12 cellular contexts compared by ENCODE assay signal in genomic region chr21:25462517-25462971, GRCh38.
DNase-seq lines count a peak whose midpoint lies in the region; ATAC-seq and TF ChIP-seq lines count a peak whose summit lies in the region.
"Had no signal": no experiment of that assay in that cellular context is flagged by ENCODE, and none has a peak within 500 bp of the region (broad histone marks: within the 10 kb centered on the region; RNA-seq: fewer than 3 reads in every experiment).

No MANE protein-coding gene starts in this region.

- no peak overlapping the region for H2AFZ ChIP-seq in trophoblast cell (ENCODE audit: insufficient read depth, low read length, poor library complexity)
- H2AFZ ChIP-seq in hepatocyte, result no peak overlapping the region

- DNase-seq in activated T-cell treated with anti-CD3 and anti-CD28 coated beads, Interleukin-2, amount 50 U/mL, for 4 hours, result no peak
- no peak for DNase-seq in activated T-cell treated with anti-CD3 and anti-CD28 coated beads, Interleukin-2, amount 50 U/mL, for 1 hour
- DNase-seq in naive B cell, result no peak
- no peak for DNase-seq in trophoblast cell
- no peak for DNase-seq in left lung
- no peak for DNase-seq in hepatocyte (ENCODE audit: low spot score)
- DNase-seq: lower lobe of right lung, NCI-H2107, SHP77 had no signal

- no peaks in the 10 kb centered on the region for H3K79me1 ChIP-seq in trophoblast cell (ENCODE audit: low read length)

- H3K4me1 ChIP-seq in trophoblast cell (ENCODE audit: control insufficient read depth in 1 of 2, insufficient read depth in 2 of 2, low read length in 2 of 2) (no peaks in the 10 kb centered on the region), left lung (peaks cover 4 to 9% of the 10 kb centered on the region in 2 donors), hepatocyte (ENCODE audit: insufficient read depth) (no peaks in the 10 kb centered on the region)
- H3K4me1 ChIP-seq: lower lobe of right lung had no signal

- H3K27me3 ChIP-seq in trophoblast cell (ENCODE audit: insufficient read depth, low read length) (no peaks in the 10 kb centered on the region), left lung (no peaks in the 10 kb centered on the region), hepatocyte (no peaks in the 10 kb centered on the region)
- H3K27me3 ChIP-seq: cardiac muscle cell had no signal

- H3K4ac ChIP-seq in trophoblast cell (ENCODE audit: low read depth, low read length), result no peak overlapping the region

- no peak overlapping the region for H3K4me3 ChIP-seq in trophoblast cell (ENCODE audit: low read depth, low read length)
- no peak overlapping the region for H3K4me3 ChIP-seq in left lung
- H3K4me3 ChIP-seq in hepatocyte, result no peak overlapping the region
- H3K4me3 ChIP-seq: cardiac muscle cell, lower lobe of right lung had no signal

- intact Hi-C loops in left lung (cut with DNase I), result no loop called here

- no peaks in the 10 kb centered on the region for H3K36me3 ChIP-seq in trophoblast cell (ENCODE audit: control insufficient read depth in 1 of 2, insufficient read depth in 2 of 2, low read length in 2 of 2)
- H3K36me3 ChIP-seq in left lung, result no peaks in the 10 kb centered on the region
- no peaks in the 10 kb centered on the region for H3K36me3 ChIP-seq in hepatocyte (replicated peaks; ENCODE audit: insufficient read depth, low read depth)
- H3K36me3 ChIP-seq: cardiac muscle cell, lower lobe of right lung had no signal

- H3K36me3 Mint-ChIP-seq in activated T-cell treated with anti-CD3 and anti-CD28 coated beads, Interleukin-2, amount 50 U/mL, for 4 hours (ENCODE audit: insufficient read depth), result peaks cover 8% of the 10 kb centered on the region
- peaks cover 4 to 10% of the 10 kb centered on the region in 2 donors for H3K36me3 Mint-ChIP-seq in naive B cell

- no peak overlapping the region for H3K18ac ChIP-seq in trophoblast cell (ENCODE audit: low read length)

- no peak overlapping the region for H2BK120ac ChIP-seq in trophoblast cell (ENCODE audit: insufficient read depth, low read length, poor library complexity)

- no peak overlapping the region for H2BK5ac ChIP-seq in trophoblast cell (ENCODE audit: low read depth, low read length, poor library complexity)

- no peaks in the 10 kb centered on the region for H3K79me2 ChIP-seq in trophoblast cell (ENCODE audit: control insufficient read depth, insufficient read depth, low read length, poor library complexity)
- no peaks in the 10 kb centered on the region for H3K79me2 ChIP-seq in hepatocyte

- no peak overlapping the region for H3K9ac ChIP-seq in trophoblast cell (ENCODE audit: low read length)

- H3K9me3 ChIP-seq in trophoblast cell (ENCODE audit: insufficient read depth, low read depth, low read length), result no peaks in the 10 kb centered on the region
- peaks cover 0 to 4% of the 10 kb centered on the region in 2 donors for H3K9me3 ChIP-seq in left lung
- H3K9me3 ChIP-seq in hepatocyte (ENCODE audit: low read depth), result no peaks in the 10 kb centered on the region
- H3K9me3 ChIP-seq: lower lobe of right lung had no signal

- TF ChIP-seq CTCF in left lung (IDR thresholded peaks at IDR 0.05) (no peak), hepatocyte (IDR thresholded peaks at IDR 0.05; ENCODE audit: poor library complexity) (no peak)

- no peak overlapping the region for H3K27ac ChIP-seq in trophoblast cell (ENCODE audit: low read depth, low read length)
- H3K27ac ChIP-seq in left lung, result no peak overlapping the region
- H3K27ac ChIP-seq in hepatocyte, result no peak overlapping the region
- H3K27ac ChIP-seq: cardiac muscle cell, lower lobe of right lung had no signal

- WGBS in trophoblast cell (ENCODE audit: extremely low coverage, insufficient coverage, insufficient read length), result no CpG with 5 or more reads among the region's 5 CpGs
- 72% methylated on average over 5 of the region's 5 CpGs for WGBS in hepatocyte (ENCODE audit: low lambda C conversion rate, missing lambda C conversion rate)

- no peaks in the 10 kb centered on the region for H3K9me2 ChIP-seq in hepatocyte (replicated peaks; ENCODE audit: insufficient read depth)

- no peak overlapping the region for H4K12ac ChIP-seq in trophoblast cell (ENCODE audit: low read depth, low read length)

- H3K4me2 ChIP-seq in trophoblast cell (ENCODE audit: low read length), result no peak overlapping the region
- H3K4me2 ChIP-seq in hepatocyte, result no peak overlapping the region

- peaks cover 76% of the 10 kb centered on the region for H3K4me1 Mint-ChIP-seq in activated T-cell treated with anti-CD3 and anti-CD28 coated beads, Interleukin-2, amount 50 U/mL, for 4 hours (ENCODE audit: low read depth)
- peaks cover 13 to 29% (median 26%) of the 10 kb centered on the region in 3 donors for H3K4me1 Mint-ChIP-seq in naive B cell

- no peaks in the 10 kb centered on the region for H4K20me1 ChIP-seq in hepatocyte (ENCODE audit: insufficient read depth, poor library complexity, severe bottlenecking)

- no peaks in the 10 kb centered on the region for H3K27me3 Mint-ChIP-seq in activated T-cell treated with anti-CD3 and anti-CD28 coated beads, Interleukin-2, amount 50 U/mL, for 4 hours (ENCODE audit: low read depth)
- H3K27me3 Mint-ChIP-seq in naive B cell, result no peaks in the 10 kb centered on the region

- H3K9me3 Mint-ChIP-seq in activated T-cell treated with anti-CD3 and anti-CD28 coated beads, Interleukin-2, amount 50 U/mL, for 4 hours, result no peaks in the 10 kb centered on the region
- peaks cover 2 to 10% (median 6%) of the 10 kb centered on the region in 7 donors for H3K9me3 Mint-ChIP-seq in naive B cell

- no peak overlapping the region for H2AK5ac ChIP-seq in trophoblast cell (ENCODE audit: low read length)

- no peak overlapping the region for H3K14ac ChIP-seq in trophoblast cell (ENCODE audit: low read length)

- no peak overlapping the region for H4K91ac ChIP-seq in trophoblast cell (ENCODE audit: low read depth, low read length)

- peak overlapping the region in 4 of 6 donors; percentile 19 to 73 (median 36) for H3K27ac Mint-ChIP-seq in naive B cell

- peak overlapping the region; percentile 22 for H3K4me3 Mint-ChIP-seq in activated T-cell treated with anti-CD3 and anti-CD28 coated beads, Interleukin-2, amount 50 U/mL, for 4 hours
- H3K4me3 Mint-ChIP-seq in naive B cell, result no peak overlapping the region

- H2BK12ac ChIP-seq in trophoblast cell (ENCODE audit: low read length), result no peak overlapping the region

- no peak overlapping the region for H4K8ac ChIP-seq in trophoblast cell (ENCODE audit: low read depth, low read length)

- ATAC-seq in activated T-cell treated with anti-CD3 and anti-CD28 coated beads, Interleukin-2, amount 50 U/mL, for 4 hours, result peak; percentile 66 to 74
- peak; percentile 63 for ATAC-seq in GM21528 (IDR thresholded peaks at IDR 0.05; ENCODE audit: low FRiP score, unreplicated experiment)
- peak; percentile 56 for ATAC-seq in HG03159 (IDR thresholded peaks at IDR 0.05; ENCODE audit: unreplicated experiment)
- peak; percentile 32 to 45 for ATAC-seq in naive B cell (ENCODE audit: low read depth in 2 of 2)
- ATAC-seq in left lung, result no peak
- ATAC-seq: lower lobe of right lung had no signal

- no peak overlapping the region for H3K23ac ChIP-seq in trophoblast cell (ENCODE audit: low read length)
